In the genomic region with DNA sequence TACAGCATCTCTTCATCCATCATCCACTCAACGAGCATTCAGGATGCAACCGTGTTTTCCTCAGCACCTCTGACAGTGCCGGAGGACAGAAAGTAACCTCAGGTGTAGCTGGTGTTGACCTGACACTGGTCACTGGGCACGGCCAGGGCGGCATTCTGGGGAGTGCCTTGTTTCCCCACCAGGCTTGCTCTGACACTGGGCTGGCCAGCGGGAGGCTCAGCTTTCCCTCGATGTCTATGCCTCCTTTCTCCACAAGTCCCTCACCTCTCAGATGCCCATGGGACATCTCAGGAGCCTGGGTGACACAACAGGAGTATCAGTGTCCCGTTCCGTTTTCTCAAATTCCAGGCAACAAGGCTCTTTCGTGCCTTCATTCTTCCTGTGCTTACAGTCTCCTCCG, we compare ENCODE assay signal across 17 cellular contexts. TPM values are rescaled to one million over a fixed set of nuclear protein-coding genes. Genes with fewer than 3 reads are reported as not detected.
DNase-seq lines count a peak whose midpoint lies in the region; ATAC-seq and TF ChIP-seq lines count a peak whose summit lies in the region.
"Had no signal": no experiment of that assay in that cellular context is flagged by ENCODE, and none has a peak within 500 bp of the region (broad histone marks: within the 10 kb centered on the region; RNA-seq: fewer than 3 reads in every experiment).

No MANE protein-coding gene starts in this region.

- H3K36me3 ChIP-seq in spleen (peaks cover 0 to 19% (median 0%) of the 10 kb centered on the region in 6 donors), gastroesophageal sphincter (no peaks in the 10 kb centered on the region)

- no peak for TF ChIP-seq EP300 in gastroesophageal sphincter (IDR thresholded peaks at IDR 0.05)

- WGBS in spleen, 5 donors, result 86 to 93% (median 88%) methylated on average over 11 of the region's 11 CpGs
- 79 to 84% methylated on average over 4 to 8 of the region's 11 CpGs for WGBS in gastroesophageal sphincter (ENCODE audit: low coverage in 1 of 2), 2 donors

- TF ChIP-seq CTCF in chondrocyte (IDR thresholded peaks at IDR 0.05) (no peak), spleen (IDR thresholded peaks at IDR 0.05 in 8 of 11, conservative IDR thresholded peaks at IDR 0.05 in 3 of 11) (no peak), gastroesophageal sphincter (IDR thresholded peaks at IDR 0.05) (no peak)

- no peaks in the 10 kb centered on the region for H3K27me3 Mint-ChIP-seq in T-helper 2 cell treated with Interferon-gamma antibody and Interleukin-4, amounts not matched to agents 5 μg/mL and 100 μg/mL, for 36 hours (ENCODE audit: low read depth)
- no peaks in the 10 kb centered on the region for H3K27me3 Mint-ChIP-seq in activated naive CD4-positive, alpha-beta T cell treated with anti-CD3 and anti-CD28 coated beads, Interleukin-2, amount 50 U/mL, for 24 hours
- peaks cover 8% of the 10 kb centered on the region for H3K27me3 Mint-ChIP-seq in chondrocyte (ENCODE audit: low read depth)

- TF ChIP-seq POLR2A in spleen (IDR thresholded peaks at IDR 0.05) (no peak), gastroesophageal sphincter (IDR thresholded peaks at IDR 0.05) (no peak)

- H3K4me3 ChIP-seq in spleen, result no peak overlapping the region
- H3K4me3 ChIP-seq in gastroesophageal sphincter, result no peak overlapping the region
- H3K4me3 ChIP-seq: PC-9 had no signal

- peaks cover 53% of the 10 kb centered on the region for H3K4me1 Mint-ChIP-seq in T-helper 2 cell treated with Interferon-gamma antibody and Interleukin-4, amounts not matched to agents 5 μg/mL and 100 μg/mL, for 36 hours (ENCODE audit: low read depth)
- H3K4me1 Mint-ChIP-seq in activated naive CD4-positive, alpha-beta T cell treated with anti-CD3 and anti-CD28 coated beads, Interleukin-2, amount 50 U/mL, for 24 hours, result peaks cover 79% of the 10 kb centered on the region
- H3K4me1 Mint-ChIP-seq in chondrocyte (ENCODE audit: low read depth), result peaks cover 11% of the 10 kb centered on the region

- no peak for DNase-seq in T-helper 2 cell treated with Interferon-gamma antibody and Interleukin-4, amounts not matched to agents 5 μg/mL and 100 μg/mL, for 36 hours (ENCODE audit: low spot score)
- no peak for DNase-seq in T-helper 2 cell
- no peak for DNase-seq in activated naive CD4-positive, alpha-beta T cell treated with anti-CD3 and anti-CD28 coated beads, Interleukin-2, amount 50 U/mL, for 72 hours (ENCODE audit: low spot score in 2 of 2)
- DNase-seq in chondrocyte (ENCODE audit: low spot score), result peak; percentile 54
- DNase-seq in spleen, result peak; percentile 42
- DNase-seq: DMS79 treated with DMSO at 0.1 percent for 48 hours, H9, NCI-H1092, NCI-H524, PC-9 had no signal

- H3K27me3 ChIP-seq in spleen (replicated peaks in 1 of 7) (no peaks in the 10 kb centered on the region), gastroesophageal sphincter (no peaks in the 10 kb centered on the region)

- H3K9me3 ChIP-seq in spleen (no peaks in the 10 kb centered on the region), gastroesophageal sphincter (no peaks in the 10 kb centered on the region)

- H3K4me1 ChIP-seq in spleen (peaks cover 15 to 62% (median 37%) of the 10 kb centered on the region in 6 donors), gastroesophageal sphincter (peaks cover 0 to 16% (median 0%) of the 10 kb centered on the region in 3 donors)

- intact Hi-C loops in spleen (cut with DNase I; ENCODE audit: low total_unique reads), result no loop called here

- peak overlapping the region; percentile 62 for H3K27ac Mint-ChIP-seq in T-helper 2 cell treated with Interferon-gamma antibody and Interleukin-4, amounts not matched to agents 5 μg/mL and 100 μg/mL, for 36 hours
- peak overlapping the region; percentile 80 for H3K27ac Mint-ChIP-seq in activated naive CD4-positive, alpha-beta T cell treated with anti-CD3 and anti-CD28 coated beads, Interleukin-2, amount 50 U/mL, for 24 hours
- H3K27ac Mint-ChIP-seq in activated naive CD4-positive, alpha-beta T cell treated with anti-CD3 and anti-CD28 coated beads, Interleukin-2, amount 50 U/mL, for 72 hours, result peak overlapping the region in 1 of 2 donors; percentile 24
- no peak overlapping the region for H3K27ac Mint-ChIP-seq in chondrocyte (ENCODE audit: unreplicated experiment)
- H3K27ac Mint-ChIP-seq: H9 had no signal

- no peak overlapping the region for H3K27ac ChIP-seq in spleen
- no peak overlapping the region for H3K27ac ChIP-seq in gastroesophageal sphincter
- H3K27ac ChIP-seq: 22Rv1, PC-9 had no signal

- ATAC-seq in activated naive CD4-positive, alpha-beta T cell treated with anti-CD3 and anti-CD28 coated beads, Interleukin-2, amount 50 U/mL, for 72 hours, result no peak
- ATAC-seq in GM18517 (IDR thresholded peaks at IDR 0.05; ENCODE audit: unreplicated experiment) (no peak), gastroesophageal sphincter (no peak)

- no peaks in the 10 kb centered on the region for H3K9me3 Mint-ChIP-seq in T-helper 2 cell treated with Interferon-gamma antibody and Interleukin-4, amounts not matched to agents 5 μg/mL and 100 μg/mL, for 36 hours
- H3K9me3 Mint-ChIP-seq in activated naive CD4-positive, alpha-beta T cell treated with anti-CD3 and anti-CD28 coated beads, Interleukin-2, amount 50 U/mL, for 24 hours, result no peaks in the 10 kb centered on the region
- H3K9me3 Mint-ChIP-seq in activated naive CD4-positive, alpha-beta T cell treated with anti-CD3 and anti-CD28 coated beads, Interleukin-2, amount 50 U/mL, for 72 hours, result no peaks in the 10 kb centered on the region
- no peaks in the 10 kb centered on the region for H3K9me3 Mint-ChIP-seq in chondrocyte (ENCODE audit: low read depth)
- H3K9me3 Mint-ChIP-seq: H9 had no signal

- no peak overlapping the region for H3K4me3 Mint-ChIP-seq in T-helper 2 cell treated with Interferon-gamma antibody and Interleukin-4, amounts not matched to agents 5 μg/mL and 100 μg/mL, for 36 hours
- peak overlapping the region; percentile 6 for H3K4me3 Mint-ChIP-seq in activated naive CD4-positive, alpha-beta T cell treated with anti-CD3 and anti-CD28 coated beads, Interleukin-2, amount 50 U/mL, for 24 hours
- H3K4me3 Mint-ChIP-seq in chondrocyte (ENCODE audit: unreplicated experiment), result no peak overlapping the region
- H3K4me3 Mint-ChIP-seq: H9 had no signal

- H3K36me3 Mint-ChIP-seq in T-helper 2 cell treated with Interferon-gamma antibody and Interleukin-4, amounts not matched to agents 5 μg/mL and 100 μg/mL, for 36 hours (ENCODE audit: low read depth), result peaks cover 67% of the 10 kb centered on the region
- H3K36me3 Mint-ChIP-seq in activated naive CD4-positive, alpha-beta T cell treated with anti-CD3 and anti-CD28 coated beads, Interleukin-2, amount 50 U/mL, for 24 hours, result peaks cover 20% of the 10 kb centered on the region
- peaks cover 5 to 46% of the 10 kb centered on the region in 2 donors for H3K36me3 Mint-ChIP-seq in activated naive CD4-positive, alpha-beta T cell treated with anti-CD3 and anti-CD28 coated beads, Interleukin-2, amount 50 U/mL, for 72 hours
- H3K36me3 Mint-ChIP-seq in chondrocyte (ENCODE audit: low read depth), result no peaks in the 10 kb centered on the region

RNA-seq across cellular contexts. Expression of gene CD6, which starts 28.9 kb away (rescaled TPM):
- total RNA-seq in activated naive CD4-positive, alpha-beta T cell treated with anti-CD3 and anti-CD28 coated beads, Interleukin-2, amount 50 U/mL, for 72 hours, result 100 to 1,000 TPM; 227 to 339 TPM
- total RNA-seq in chondrocyte (0.33 TPM in 1 of 3 replicates, not detected in the others), spleen (10 to 100 TPM; 13.4 to 47.6 (median 31.4) TPM), gastroesophageal sphincter (1 to 10 TPM in 1 of 4 donors, under 1 TPM in 2, not detected in 1; 0.15 to 2.7 (median 0.35) TPM)
- 10 to 100 TPM; 10.9 to 21.8 (median 20.3) TPM for polyA plus RNA-seq in spleen
- total RNA-seq: G401, H9, MCF 10A had no signal
- polyA plus RNA-seq: BJ had no signal

RNA-seq across cellular contexts. Expression of gene SLC15A3, which starts 48.5 kb away (rescaled TPM):
- total RNA-seq in activated naive CD4-positive, alpha-beta T cell treated with anti-CD3 and anti-CD28 coated beads, Interleukin-2, amount 50 U/mL, for 72 hours, result 1 to 10 TPM; 5.9 to 9.0 TPM
- 0.54 to 1.6 TPM (median 0.62 TPM) in 3 replicates for total RNA-seq in chondrocyte
- 100 to 1,000 TPM in 4 of 7 donors, 10 to 100 TPM in 3; 62.9 to 133 (median 114) TPM for total RNA-seq in spleen
- polyA plus RNA-seq in spleen, result 100 to 1,000 TPM in 2 of 3 donors, 10 to 100 TPM in 1; 83.8 to 139 (median 115) TPM
- 10 to 100 TPM; 16.7 to 48.4 (median 19.5) TPM for total RNA-seq in gastroesophageal sphincter
- total RNA-seq: G401, MCF 10A had no signal

Comparison
In these comparisons a context has a peak if more than half of its experiments do, and no peak if none do; other contexts are left out.
1. DNase-seq: peak in chondrocyte (single experiment) and spleen (single experiment); none in T-helper 2 cell treated with Interferon-gamma antibody and Interleukin-4, amounts not matched to agents 5 μg/mL and 100 μg/mL, for 36 hours (single experiment), T-helper 2 cell (0 of 5) and activated naive CD4-positive, alpha-beta T cell treated with anti-CD3 and anti-CD28 coated beads, Interleukin-2, amount 50 U/mL, for 72 hours (0 of 2).
2. RNA of gene CD6, which starts 28.9 kb away (total RNA-seq): 227 to 339 TPM in activated naive CD4-positive, alpha-beta T cell treated with anti-CD3 and anti-CD28 coated beads, Interleukin-2, amount 50 U/mL, for 72 hours; 13.4 to 47.6 TPM in spleen, 0.15 to 2.7 TPM in gastroesophageal sphincter and 0.33 TPM in chondrocyte; every median in the first group is over 4 times any median in the second.